ENCODE assay signal across 11 cellular contexts in genomic region chr21:23887709-23888303, GRCh38.
DNase-seq lines count a peak whose midpoint lies in the region; ATAC-seq, FAIRE-seq and TF ChIP-seq lines count a peak whose summit lies in the region.
"Had no signal": no experiment of that assay in that cellular context is flagged by ENCODE, and none has a peak within 500 bp of the region (broad histone marks: within the 10 kb centered on the region; RNA-seq: fewer than 3 reads in every experiment).

No MANE protein-coding gene starts in this region.

- H3K27me3 ChIP-seq in CD8-positive, alpha-beta T cell (ENCODE audit: insufficient read depth, low read length), result no peaks in the 10 kb centered on the region
- H3K27me3 ChIP-seq in Panc1 (ENCODE audit: control insufficient read depth, insufficient read depth, low read length), result no peaks in the 10 kb centered on the region
- H3K27me3 ChIP-seq: upper lobe of left lung had no signal

- H3K36me3 Mint-ChIP-seq in CD8-positive, alpha-beta T cell, result no peaks in the 10 kb centered on the region
- H3K36me3 Mint-ChIP-seq in activated naive CD8-positive, alpha-beta T cell treated with anti-CD3 and anti-CD28 coated beads for 36 hours, result no peaks in the 10 kb centered on the region

- H3K9me3 ChIP-seq in CD8-positive, alpha-beta T cell (ENCODE audit: low read length), result no peaks in the 10 kb centered on the region
- H3K9me3 ChIP-seq in Panc1 (ENCODE audit: control insufficient read depth, insufficient read depth, low read depth, low read length), result no peaks in the 10 kb centered on the region
- H3K9me3 ChIP-seq: upper lobe of left lung had no signal

- H3K27ac ChIP-seq in CD8-positive, alpha-beta T cell (ENCODE audit: low read depth, low read length), result peak overlapping the region; percentile 44
- no peak overlapping the region for H3K27ac ChIP-seq in Panc1 (ENCODE audit: low read length)
- H3K27ac ChIP-seq: upper lobe of left lung had no signal

- BruUV-seq in Panc1 (replicated peaks; lab: Mats Ljungman, UMichigan), result no TSS peak

- FAIRE-seq in GM12892 (lab: Jason Lieb, UNC), result no peak
- FAIRE-seq: G401.6, islet of Langerhans had no signal

- CTCF ChIA-PET in CD8-positive, alpha-beta T cell (lab: Charles Lee), result no interaction called here
- CTCF ChIA-PET in Panc1 (lab: Charles Lee), result no interaction called here

- H3K4me3 ChIP-seq in CD8-positive, alpha-beta T cell (ENCODE audit: low read depth, low read length), result peak overlapping the region; percentile 55
- H3K4me3 ChIP-seq in Panc1 (ENCODE audit: low read depth in 2 of 2, low read length in 2 of 2), result peak overlapping the region; percentile 43 to 60
- H3K4me3 ChIP-seq: upper lobe of left lung had no signal

- TF ChIP-seq POLR2A in GM12892 (IDR thresholded peaks at IDR 0.05; ENCODE audit: low read depth, low read length), result no peak

- peak; percentile 92 for ATAC-seq in CD8-positive, alpha-beta T cell
- peak; percentile 77 for ATAC-seq in HG02763 (IDR thresholded peaks at IDR 0.05; ENCODE audit: unreplicated experiment)
- ATAC-seq in Panc1, result peak; percentile 75
- no peak for ATAC-seq in left ventricle myocardium superior

- peak overlapping the region; percentile 79 for H3K4me3 Mint-ChIP-seq in CD8-positive, alpha-beta T cell
- H3K4me3 Mint-ChIP-seq in activated naive CD8-positive, alpha-beta T cell treated with anti-CD3 and anti-CD28 coated beads for 36 hours, result peak overlapping the region; percentile 67

- peak overlapping the region; percentile 87 for H3K27ac Mint-ChIP-seq in CD8-positive, alpha-beta T cell
- peak overlapping the region; percentile 22 for H3K27ac Mint-ChIP-seq in activated naive CD8-positive, alpha-beta T cell treated with anti-CD3 and anti-CD28 coated beads for 36 hours

- intact Hi-C loops in CD8-positive, alpha-beta T cell (cut with DNase I, micrococcal nuclease), result no loop called here
- intact Hi-C loops in Panc1 (cut with micrococcal nuclease; ENCODE audit: unreplicated experiment) (no loop called here), left ventricle myocardium superior (cut with micrococcal nuclease) (no loop called here)

- no peaks in the 10 kb centered on the region for H3K9me3 Mint-ChIP-seq in CD8-positive, alpha-beta T cell
- H3K9me3 Mint-ChIP-seq in activated naive CD8-positive, alpha-beta T cell treated with anti-CD3 and anti-CD28 coated beads for 36 hours, result no peaks in the 10 kb centered on the region

- POLR2A ChIA-PET in CD8-positive, alpha-beta T cell (lab: Charles Lee), result interaction anchor here (0.6 to 1.4 kb wide), 3 partner anchors 10 to 52 kb away, joined by 3 to 4 read pairs (median 3); no protein-coding TSS in a partner anchor
- POLR2A ChIA-PET in Panc1 (lab: Charles Lee), result no interaction called here

- H3K36me3 ChIP-seq in CD8-positive, alpha-beta T cell (ENCODE audit: insufficient read depth, low read length), result no peaks in the 10 kb centered on the region
- H3K36me3 ChIP-seq in Panc1 (ENCODE audit: control insufficient read depth, insufficient read depth, low read length), result no peaks in the 10 kb centered on the region
- H3K36me3 ChIP-seq: upper lobe of left lung had no signal

- no peaks in the 10 kb centered on the region for H3K27me3 Mint-ChIP-seq in CD8-positive, alpha-beta T cell (ENCODE audit: low read depth)
- no peaks in the 10 kb centered on the region for H3K27me3 Mint-ChIP-seq in activated naive CD8-positive, alpha-beta T cell treated with anti-CD3 and anti-CD28 coated beads for 36 hours

- in situ Hi-C loops in Panc1 (cut with HindIII; ENCODE audit: low pct_unique_long_range_greater_than_20kb, low sequenced_read_pairs), result no loop called here

- H3K4me1 ChIP-seq in CD8-positive, alpha-beta T cell (ENCODE audit: insufficient read depth, low read length), result no peaks in the 10 kb centered on the region
- no peaks in the 10 kb centered on the region for H3K4me1 ChIP-seq in Panc1 (ENCODE audit: control insufficient read depth, insufficient read depth, low read length)
- H3K4me1 ChIP-seq: upper lobe of left lung had no signal

- peaks cover 14% of the 10 kb centered on the region for H3K4me1 Mint-ChIP-seq in CD8-positive, alpha-beta T cell (ENCODE audit: low read depth)
- peaks cover 12% of the 10 kb centered on the region for H3K4me1 Mint-ChIP-seq in activated naive CD8-positive, alpha-beta T cell treated with anti-CD3 and anti-CD28 coated beads for 36 hours

- DNase-seq in CD8-positive, alpha-beta T cell, result peak in 5 of 7 experiments; percentile 8 to 65 (median 35)
- DNase-seq in Panc1 (ENCODE audit: low read depth, low spot score), result no peak
- DNase-seq in activated naive CD8-positive, alpha-beta T cell treated with anti-CD3 and anti-CD28 coated beads for 36 hours, result peak; percentile 35
- no peak for DNase-seq in GM12892 (ENCODE audit: insufficient read length)
- DNase-seq in dedifferentiated amniotic fluid mesenchymal stem cell (ENCODE audit: extremely low spot score), result no peak
- DNase-seq in left ventricle myocardium superior, result no peak
- no peak for DNase-seq in 8988T

- TF ChIP-seq CTCF in CD8-positive, alpha-beta T cell (IDR thresholded peaks at IDR 0.05), result no peak
- TF ChIP-seq CTCF in Panc1 (IDR thresholded peaks at IDR 0.05), result no peak

Comparison
In these comparisons a context has a peak if more than half of its experiments do, and no peak if none do; other contexts are left out.
1. DNase-seq: peak in CD8-positive, alpha-beta T cell (5 of 7) and activated naive CD8-positive, alpha-beta T cell treated with anti-CD3 and anti-CD28 coated beads for 36 hours (single experiment); none in Panc1 (single experiment), GM12892 (single experiment), dedifferentiated amniotic fluid mesenchymal stem cell (single experiment), left ventricle myocardium superior (single experiment) and 8988T (single experiment).